Comparison of ENCODE assay signal across 8 cellular contexts in genomic region chr1:36384542-36385409, GRCh38. TPM values are rescaled to one million over a fixed set of nuclear protein-coding genes. Genes with fewer than 3 reads are reported as not detected.
A peak's percentile ranks its signal among the peaks of the same experiment; 100 is the strongest.
DNase-seq lines count a peak whose midpoint lies in the region; ATAC-seq and TF ChIP-seq lines count a peak whose summit lies in the region.

No MANE protein-coding gene starts in this region.

- H3K4me3 ChIP-seq in AG04450 (ENCODE audit: low read depth, low read length), result peak overlapping the region; percentile 92
- peak overlapping the region; percentile 90 for H3K4me3 ChIP-seq in GM23248
- H3K4me3 ChIP-seq in foreskin fibroblast (ENCODE audit: low read depth in 1 of 2, low read length in 2 of 2), result peak overlapping the region; percentile 84 to 98
- H3K4me3 ChIP-seq in neural cell (ENCODE audit: low read length), result peak overlapping the region; percentile 99

- no peak for ATAC-seq in GM18909 (IDR thresholded peaks at IDR 0.05; ENCODE audit: poor library complexity, unreplicated experiment)

- no peaks in the 10 kb centered on the region for H3K27me3 Mint-ChIP-seq in activated T-helper 2 cell treated with anti-CD3 and anti-CD28 coated beads, Interferon-gamma antibody, Interleukin-2, Interleukin-4, amounts not matched to agents 10 μg/mL and 5 μg/mL and 100 μg/mL, durations not matched to agents 14 hours and 24 hours and 36 hours (ENCODE audit: low read depth)

- H3K9ac ChIP-seq in GM23248 (peak overlapping the region; percentile 99), neural cell (ENCODE audit: low read length) (peak overlapping the region; percentile 89)

- H3K27ac ChIP-seq in AG04450 (ENCODE audit: low read depth, low read length), result peak overlapping the region; percentile 65
- peak overlapping the region; percentile 100 for H3K27ac ChIP-seq in GM23248
- peak overlapping the region; percentile 85 for H3K27ac ChIP-seq in neural cell (ENCODE audit: low read length)

- H3K36me3 ChIP-seq in GM23248 (ENCODE audit: low read depth), result no peaks in the 10 kb centered on the region
- H3K36me3 ChIP-seq in neural cell (ENCODE audit: insufficient read depth, low read length), result no peaks in the 10 kb centered on the region

- H3K9me3 ChIP-seq in AG04450 (ENCODE audit: control insufficient read depth, insufficient read depth, low read length) (no peaks in the 10 kb centered on the region; the same call in 1 of the 2 replicates), GM23248 (ENCODE audit: low read depth) (no peaks in the 10 kb centered on the region), neural cell (ENCODE audit: low read length) (no peaks in the 10 kb centered on the region)

- peak overlapping the region; percentile 91 for H3K4me3 Mint-ChIP-seq in activated T-helper 2 cell treated with anti-CD3 and anti-CD28 coated beads, Interferon-gamma antibody, Interleukin-2, Interleukin-4, amounts not matched to agents 10 μg/mL and 5 μg/mL and 100 μg/mL, durations not matched to agents 14 hours and 24 hours and 36 hours (ENCODE audit: low read depth)

- peaks cover 37% of the 10 kb centered on the region for H3K4me1 Mint-ChIP-seq in activated T-helper 2 cell treated with anti-CD3 and anti-CD28 coated beads, Interferon-gamma antibody, Interleukin-2, Interleukin-4, amounts not matched to agents 10 μg/mL and 5 μg/mL and 100 μg/mL, durations not matched to agents 14 hours and 24 hours and 36 hours (ENCODE audit: low read depth)

- no peak for TF ChIP-seq RAD21 in neural cell (conservative IDR thresholded peaks at IDR 0.05)

- H3K27ac Mint-ChIP-seq in activated T-helper 2 cell treated with anti-CD3 and anti-CD28 coated beads, Interferon-gamma antibody, Interleukin-2, Interleukin-4, amounts not matched to agents 10 μg/mL and 5 μg/mL and 100 μg/mL, durations not matched to agents 14 hours and 24 hours and 36 hours, result peak overlapping the region; percentile 79

- CTCF ChIA-PET in AG04450 (lab: Charles Lee), result interaction anchor here (0.8 to 4.1 kb wide), 3 partner anchors 13 to 84 kb away, joined by 3 to 20 read pairs (median 4); no protein-coding TSS in a partner anchor

- no peaks in the 10 kb centered on the region for H3K9me2 ChIP-seq in GM23248 (ENCODE audit: insufficient read depth)
- no peaks in the 10 kb centered on the region for H3K9me2 ChIP-seq in neural cell (ENCODE audit: insufficient read depth, low read length)

- H3K4me1 ChIP-seq in GM23248 (ENCODE audit: insufficient read depth), result peaks cover 26% of the 10 kb centered on the region

- H3K36me3 Mint-ChIP-seq in activated T-helper 2 cell treated with anti-CD3 and anti-CD28 coated beads, Interferon-gamma antibody, Interleukin-2, Interleukin-4, amounts not matched to agents 10 μg/mL and 5 μg/mL and 100 μg/mL, durations not matched to agents 14 hours and 24 hours and 36 hours (ENCODE audit: low read depth), result peaks cover 26% of the 10 kb centered on the region

- H3K79me2 ChIP-seq in GM23248 (ENCODE audit: insufficient read depth) (peaks cover 59% of the 10 kb centered on the region), neural cell (replicated peaks; ENCODE audit: insufficient read depth, low read length) (peaks cover 21% of the 10 kb centered on the region)

- no peaks in the 10 kb centered on the region for H3K27me3 ChIP-seq in AG04450 (ENCODE audit: control insufficient read depth, insufficient read depth, low read length)
- H3K27me3 ChIP-seq in GM23248 (replicated peaks; ENCODE audit: insufficient read depth), result no peaks in the 10 kb centered on the region
- no peaks in the 10 kb centered on the region for H3K27me3 ChIP-seq in neural cell (ENCODE audit: insufficient read depth, low read depth, low read length)

- H2AFZ ChIP-seq in GM23248 (peak overlapping the region; percentile 59; the same call in 1 of the 2 replicates), neural cell (ENCODE audit: low read depth, low read length) (peak overlapping the region; percentile 67)

- no peaks in the 10 kb centered on the region for H3K9me3 Mint-ChIP-seq in activated T-helper 2 cell treated with anti-CD3 and anti-CD28 coated beads, Interferon-gamma antibody, Interleukin-2, Interleukin-4, amounts not matched to agents 10 μg/mL and 5 μg/mL and 100 μg/mL, durations not matched to agents 14 hours and 24 hours and 36 hours

- peak overlapping the region; percentile 92 for H3K4me2 ChIP-seq in GM23248 (ENCODE audit: unreplicated experiment)
- peak overlapping the region; percentile 14 for H3K4me2 ChIP-seq in neural cell (ENCODE audit: low read length)

- WGBS in GM23248 (ENCODE audit: low coverage in 1 of 2, low lambda C conversion rate in 2 of 2, missing lambda C conversion rate in 2 of 2), 2 experiments, result 1 to 2% methylated on average over 25 of the region's 25 CpGs

- TF ChIP-seq CTCF in AG04450 (IDR thresholded peaks at IDR 0.05; ENCODE audit: low read depth, low read length), result no peak
- TF ChIP-seq CTCF in foreskin fibroblast (IDR thresholded peaks at IDR 0.05; ENCODE audit: low read depth, low read length), result no peak
- TF ChIP-seq CTCF in neural cell (IDR thresholded peaks at IDR 0.05; ENCODE audit: poor library complexity, severe bottlenecking), result no peak

- in situ Hi-C loops in GM23248 (cut with MboI), result no loop called here

- intact Hi-C loops in activated T-helper 2 cell treated with anti-CD3 and anti-CD28 coated beads, Interferon-gamma antibody, Interleukin-2, Interleukin-4, amounts not matched to agents 10 μg/mL and 5 μg/mL and 100 μg/mL, durations not matched to agents 14 hours and 24 hours and 36 hours (cut with micrococcal nuclease), result loop anchor here (5.0 to 10.0 kb wide), 4 partner anchors 38 to 1090 kb away; partner anchors contain the start of genes SH3D21 and ZC3H12A

- POLR2A ChIA-PET in AG04450 (lab: Yijun Ruan, JAX), result interaction anchor here (0.5 to 3.2 kb wide), 4 partner anchors 13 to 266 kb away, joined by 3 to 21 read pairs (median 7); partner anchors contain the start of gene LSM10

- no peak for TF ChIP-seq EP300 in neural cell (conservative IDR thresholded peaks at IDR 0.05; ENCODE audit: poor library complexity, severe bottlenecking)

- DNase-seq in AG04450 (ENCODE audit: low read depth, low spot score), result no peak
- DNase-seq in GM23248, result peak; percentile 67
- peak; percentile 75 for DNase-seq in NCI-H774 (lab: John Stamatoyannopoulos, UW)
- DNase-seq in activated T-helper 2 cell treated with anti-CD3 and anti-CD28 coated beads, Interferon-gamma antibody, Interleukin-2, Interleukin-4, amounts not matched to agents 10 μg/mL and 5 μg/mL and 100 μg/mL, durations not matched to agents 14 hours and 24 hours and 36 hours (ENCODE audit: low spot score), result peak; percentile 35
- peak in 1 of 2 donors; percentile 37 for DNase-seq in foreskin fibroblast
- no peak for DNase-seq in NCI-H187 treated with DMSO at 0.1 percent for 48 hours (lab: John Stamatoyannopoulos, UW)

- H4K20me1 ChIP-seq in GM23248 (ENCODE audit: insufficient read depth), result 0 out of 2 replicates have a peak, but pooled peaks cover 3% of the 10 kb centered on the region
- peaks cover 2% of the 10 kb centered on the region for H4K20me1 ChIP-seq in neural cell (ENCODE audit: insufficient read depth)

- H3F3A ChIP-seq in GM23248 (ENCODE audit: insufficient read depth) (peaks cover 41% of the 10 kb centered on the region), neural cell (ENCODE audit: insufficient read depth, low read length, poor library complexity, severe bottlenecking) (peaks cover 6% of the 10 kb centered on the region)

TF ChIP-seq in neural cell, 6 proteins besides CTCF, POLR2A, EP300 and RAD21 (continues in another document):
- TF ChIP-seq MXI1 (conservative IDR thresholded peaks at IDR 0.05; ENCODE audit: poor library complexity, severe bottlenecking) (no peak), TAF1 (IDR thresholded peaks at IDR 0.05; ENCODE audit: low read depth) (peak; percentile 61), SMC3 (conservative IDR thresholded peaks at IDR 0.05; ENCODE audit: poor library complexity) (peak; percentile 11), POLR2AphosphoS5 (IDR thresholded peaks at IDR 0.05) (no peak)

RNA-seq across cellular contexts. Expression of gene STK40, which starts 0.9 kb away (rescaled TPM):
- polyA plus RNA-seq in AG04450 (2011; rRNA removed) (26.4 and 30.3 TPM in 2 replicates), GM23248 (2016; fragmentation: Nextera tagmentation; extraction: Ambion mirVana) (15.3 and 16.2 TPM in 2 replicates), neural cell (8.4 and 10.5 TPM in 2 replicates)
- polyA minus RNA-seq in AG04450 (2011; rRNA and poly(A)+ RNA removed), result 40.0 and 53.7 TPM in 2 replicates
- total RNA-seq in GM23248 (2014; rRNA removed; shearing (Covaris generic)), result 11.1 and 16.4 TPM in 2 replicates
- 41.3 and 42.4 TPM in 2 replicates for total RNA-seq in activated T-helper 2 cell treated with anti-CD3 and anti-CD28 coated beads, Interferon-gamma antibody, Interleukin-2, Interleukin-4, amounts not matched to agents 10 μg/mL and 5 μg/mL and 100 μg/mL, durations not matched to agents 14 hours and 24 hours and 36 hours
- 17.2 and 19.7 TPM in 2 replicates for polyA minus RNA-seq in neural cell

RNA-seq across cellular contexts. Expression of gene LSM10, which starts 12.9 kb away (rescaled TPM):
- 50.8 and 63.6 TPM in 2 replicates for polyA plus RNA-seq in AG04450 (2011; rRNA removed)
- polyA minus RNA-seq in AG04450 (2011; rRNA and poly(A)+ RNA removed), result 17.9 and 35.4 TPM in 2 replicates
- total RNA-seq in GM23248 (2014; rRNA removed; shearing (Covaris generic)), result 4.6 and 10.4 TPM in 2 replicates
- 72.5 and 80.2 TPM in 2 replicates for polyA plus RNA-seq in GM23248 (2016; fragmentation: Nextera tagmentation; extraction: Ambion mirVana)
- total RNA-seq in activated T-helper 2 cell treated with anti-CD3 and anti-CD28 coated beads, Interferon-gamma antibody, Interleukin-2, Interleukin-4, amounts not matched to agents 10 μg/mL and 5 μg/mL and 100 μg/mL, durations not matched to agents 14 hours and 24 hours and 36 hours, result 48.4 and 55.3 TPM in 2 replicates
- polyA plus RNA-seq in neural cell, result 1.3 and 3.2 TPM in 2 replicates
- polyA minus RNA-seq in neural cell, result 1.0 and 2.7 TPM in 2 replicates

Comparison
In these comparisons a context has a peak if more than half of its experiments do, and no peak if none do; other contexts are left out.
1. DNase-seq: peak in GM23248 (single experiment), NCI-H774 (single experiment) and activated T-helper 2 cell treated with anti-CD3 and anti-CD28 coated beads, Interferon-gamma antibody, Interleukin-2, Interleukin-4, amounts not matched to agents 10 μg/mL and 5 μg/mL and 100 μg/mL, durations not matched to agents 14 hours and 24 hours and 36 hours (single experiment); none in AG04450 (single experiment) and NCI-H187 treated with DMSO at 0.1 percent for 48 hours (single experiment).
2. RNA of gene LSM10, which starts 12.9 kb away (polyA plus RNA-seq): 72.5 to 80.2 TPM in GM23248 and 50.8 to 63.6 TPM in AG04450; 1.3 to 3.2 TPM in neural cell; every median in the first group is over 10 times any median in the second.
3. Peak in every context shown above with its lines, with median percentiles within 50 percentile points of each other: H3K27ac ChIP-seq and H3K4me3 ChIP-seq.